In the genomic region with DNA sequence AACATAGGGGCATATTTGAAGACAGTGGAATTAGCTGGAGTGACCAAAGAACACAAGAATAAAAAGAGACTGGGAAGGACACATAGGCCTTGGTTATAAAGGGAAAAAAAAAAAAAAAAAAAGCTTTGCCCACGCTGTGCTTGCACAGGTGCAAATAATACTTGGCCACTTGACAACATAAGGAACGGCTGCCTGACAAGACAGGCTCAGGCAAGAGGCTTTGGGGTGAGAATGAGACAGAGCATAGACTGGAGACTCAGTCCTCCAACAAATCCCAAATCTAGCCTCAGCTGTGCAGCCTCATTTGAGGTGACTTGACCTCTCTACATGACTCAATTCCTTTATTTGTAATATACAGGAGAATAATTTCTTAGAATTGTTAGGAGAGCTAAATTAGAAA, we compare ENCODE assay signal across 24 cellular contexts.
"Had no signal": no experiment of that assay in that cellular context is flagged by ENCODE, and none has a peak within 500 bp of the region (broad histone marks: within the 10 kb centered on the region; RNA-seq: fewer than 3 reads in every experiment).

No MANE protein-coding gene starts in this region.

- H3K4me3 ChIP-seq: adrenal gland, ascending aorta, hepatocyte, lower lobe of right lung, right lobe of liver, tibial artery had no signal

- H3K27ac ChIP-seq: adrenal gland, ascending aorta, brain microvascular endothelial cell, hepatocyte, lower lobe of right lung, right lobe of liver, tibial artery, WERI-Rb-1 had no signal

- H3K4me2 ChIP-seq: hepatocyte had no signal

- H3K9me3 ChIP-seq: adrenal gland, ascending aorta, lower lobe of right lung, right lobe of liver, tibial artery had no signal

- DNase-seq: activated CD4-positive, alpha-beta T cell treated with anti-CD3 and anti-CD28 coated beads, Interleukin-2, amount 10 ng/mL, durations not matched to agents 7 days and 5 days; activated CD4-positive, CD25-positive, alpha-beta regulatory T cell treated with anti-CD3 and anti-CD28 coated beads, Interleukin-2, amount 50 U/mL, for 72 hours; activated CD8-positive, alpha-beta T cell treated with anti-CD3 and anti-CD28 coated beads, Interleukin-2, amount 10 ng/mL, durations not matched to agents 7 days and 5 days; activated T-cell treated with anti-CD3 and anti-CD28 coated beads, Interleukin-2, amount 50 U/mL, for 1 hour; adrenal gland; brain microvascular endothelial cell; cerebellar nuclear complex; cortex of kidney; glutamatergic neuron; immature natural killer cell; lower lobe of right lung; naive thymus-derived CD4-positive, alpha-beta T cell; occipital lobe; right lobe of liver; small intestine; stimulated activated CD4-positive, alpha-beta T cell treated with anti-CD3 and anti-CD28 coated beads, Interleukin-2, amount 100 ng/mL, for 24 hours; stimulated activated naive CD8-positive, alpha-beta T cell treated with anti-CD3 and anti-CD28 coated beads, Interleukin-15, amount 100 ng/mL, for 72 hours; tibial artery; WERI-Rb-1 had no signal

- H3K27me3 Mint-ChIP-seq: activated CD4-positive, alpha-beta T cell treated with anti-CD3 and anti-CD28 coated beads, Interleukin-2, amount 10 ng/mL, durations not matched to agents 7 days and 5 days had no signal

- H3K4me3 Mint-ChIP-seq: activated CD4-positive, alpha-beta T cell treated with anti-CD3 and anti-CD28 coated beads, Interleukin-2, amount 10 ng/mL, durations not matched to agents 7 days and 5 days; activated CD8-positive, alpha-beta T cell treated with anti-CD3 and anti-CD28 coated beads, Interleukin-2, amount 10 ng/mL, durations not matched to agents 7 days and 5 days; immature natural killer cell; naive thymus-derived CD4-positive, alpha-beta T cell; neural crest cell; stimulated activated effector memory CD8-positive, alpha-beta T cell treated with anti-CD3 and anti-CD28 coated beads, Interleukin-12 subunit alpha, Interleukin-12 subunit beta, amount 100 ng/mL, for 72 hours; stimulated activated naive CD8-positive, alpha-beta T cell treated with anti-CD3 and anti-CD28 coated beads, Interleukin-15, amount 100 ng/mL, for 72 hours had no signal

- H2AFZ ChIP-seq: hepatocyte had no signal

- H3K9me3 Mint-ChIP-seq: activated CD4-positive, alpha-beta T cell treated with anti-CD3 and anti-CD28 coated beads, Interleukin-2, amount 10 ng/mL, durations not matched to agents 7 days and 5 days; activated naive CD4-positive, alpha-beta T cell treated with anti-CD3 and anti-CD28 coated beads, Interleukin-2, amount 50 U/mL, for 72 hours; immature natural killer cell; stimulated activated effector memory CD8-positive, alpha-beta T cell treated with anti-CD3 and anti-CD28 coated beads, Interleukin-12 subunit alpha, Interleukin-12 subunit beta, amount 100 ng/mL, for 72 hours; stimulated activated naive CD8-positive, alpha-beta T cell treated with anti-CD3 and anti-CD28 coated beads, Interleukin-15, amount 100 ng/mL, for 72 hours had no signal

- H3K27me3 ChIP-seq: adrenal gland, ascending aorta, brain microvascular endothelial cell, hepatocyte, right lobe of liver had no signal

- H3K27ac Mint-ChIP-seq: activated CD4-positive, alpha-beta T cell treated with anti-CD3 and anti-CD28 coated beads, Interleukin-2, amount 10 ng/mL, durations not matched to agents 7 days and 5 days; activated CD8-positive, alpha-beta T cell treated with anti-CD3 and anti-CD28 coated beads, Interleukin-2, amount 10 ng/mL, durations not matched to agents 7 days and 5 days; activated naive CD4-positive, alpha-beta T cell treated with anti-CD3 and anti-CD28 coated beads, Interleukin-2, amount 50 U/mL, for 72 hours; immature natural killer cell; naive thymus-derived CD4-positive, alpha-beta T cell; stimulated activated effector memory CD8-positive, alpha-beta T cell treated with anti-CD3 and anti-CD28 coated beads, Interleukin-12 subunit alpha, Interleukin-12 subunit beta, amount 100 ng/mL, for 72 hours; stimulated activated naive CD8-positive, alpha-beta T cell treated with anti-CD3 and anti-CD28 coated beads, Interleukin-15, amount 100 ng/mL, for 72 hours had no signal

- H3K79me2 ChIP-seq: hepatocyte had no signal

- H3K4me1 ChIP-seq: adrenal gland, ascending aorta, lower lobe of right lung, right lobe of liver, tibial artery had no signal

- H3K36me3 Mint-ChIP-seq: activated naive CD4-positive, alpha-beta T cell treated with anti-CD3 and anti-CD28 coated beads, Interleukin-2, amount 50 U/mL, for 72 hours; immature natural killer cell; naive thymus-derived CD4-positive, alpha-beta T cell; stimulated activated effector memory CD8-positive, alpha-beta T cell treated with anti-CD3 and anti-CD28 coated beads, Interleukin-12 subunit alpha, Interleukin-12 subunit beta, amount 100 ng/mL, for 72 hours had no signal

- H3K36me3 ChIP-seq: adrenal gland, ascending aorta, brain microvascular endothelial cell, lower lobe of right lung, right lobe of liver, tibial artery, WERI-Rb-1 had no signal

- H3K4me1 Mint-ChIP-seq: activated CD4-positive, alpha-beta T cell treated with anti-CD3 and anti-CD28 coated beads, Interleukin-2, amount 10 ng/mL, durations not matched to agents 7 days and 5 days; immature natural killer cell; naive thymus-derived CD4-positive, alpha-beta T cell; neural crest cell; stimulated activated effector memory CD8-positive, alpha-beta T cell treated with anti-CD3 and anti-CD28 coated beads, Interleukin-12 subunit alpha, Interleukin-12 subunit beta, amount 100 ng/mL, for 72 hours; stimulated activated naive CD8-positive, alpha-beta T cell treated with anti-CD3 and anti-CD28 coated beads, Interleukin-15, amount 100 ng/mL, for 72 hours had no signal
